Comparison of ENCODE assay signal across 12 cellular contexts in the genomic region with DNA sequence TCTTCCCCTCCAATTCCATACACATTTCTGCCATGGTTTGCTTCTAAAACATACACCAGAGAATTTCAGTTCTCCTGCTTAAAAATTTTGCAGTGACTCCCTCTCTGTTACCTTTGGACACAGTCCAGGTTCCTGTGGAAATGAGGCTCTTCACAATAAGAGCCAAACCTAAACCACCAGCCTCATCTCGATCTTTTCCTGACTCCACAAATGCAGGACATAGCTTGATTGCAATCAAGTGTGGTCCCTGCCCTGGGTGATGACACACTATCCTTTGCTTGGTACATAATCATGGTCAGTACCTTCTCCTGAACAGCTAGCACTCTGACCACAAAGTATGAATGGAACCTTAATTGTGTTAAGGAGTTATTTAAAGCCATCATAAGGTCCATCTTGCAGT.
A peak's percentile ranks its signal among the peaks of the same experiment; 100 is the strongest.
DNase-seq lines count a peak whose midpoint lies in the region; ATAC-seq and TF ChIP-seq lines count a peak whose summit lies in the region.
"Had no signal": no experiment of that assay in that cellular context is flagged by ENCODE, and none has a peak within 500 bp of the region (broad histone marks: within the 10 kb centered on the region; RNA-seq: fewer than 3 reads in every experiment).

No MANE protein-coding gene starts in this region.

- TF ChIP-seq CTCF in 22Rv1 (IDR thresholded peaks at IDR 0.05) (no peak), fibroblast of pulmonary artery (IDR thresholded peaks at IDR 0.05; ENCODE audit: low read length, missing control alignments) (no peak), GM23338 (conservative IDR thresholded peaks at IDR 0.05; ENCODE audit: low read depth in 2 of 2) (no peak), OCI-LY7 (conservative IDR thresholded peaks at IDR 0.05; ENCODE audit: low read length) (no peak)

- H3K27ac Mint-ChIP-seq in GM23338: no peak overlapping the region
- H3K27ac Mint-ChIP-seq: activated naive CD4-positive, alpha-beta T cell treated with anti-CD3 and anti-CD28 coated beads, Interleukin-2, amount 50 U/mL, for 24 hours; B cell had no signal

- no peaks in the 10 kb centered on the region for H3F3A ChIP-seq in GM23338 (replicated peaks; ENCODE audit: low read depth)

- H3K4me2 ChIP-seq in GM23338 (no peak overlapping the region), OCI-LY7 (ENCODE audit: low read length) (no peak overlapping the region)

- POLR2A ChIA-PET in OCI-LY7 (lab: Charles Lee): no interaction called here

- DNase-seq in GM04504 (ENCODE audit: low read depth) (peak; percentile 6), SW480 (ENCODE audit: low spot score) (peak; percentile 21), fibroblast of pulmonary artery (ENCODE audit: low read depth) (peak; percentile 31), GM23338 (ENCODE audit: low spot score) (no peak), OCI-LY7 (ENCODE audit: low spot score) (no peak), SIG-M5 treated with dmso at 0.1 percent for 504 hours (lab: John Stamatoyannopoulos, UW; ENCODE audit: unreplicated experiment) (no peak)
- no peak for DNase-seq in NK-92 treated with Interleukin-12 subunit alpha and Interleukin-12 subunit beta, amount 100 ng/mL, for 24 hours (lab: John Stamatoyannopoulos, UW)

- no peak for ATAC-seq in GM23338

- H4K20me1 ChIP-seq in GM23338 (replicated peaks; ENCODE audit: insufficient read depth) (no peaks in the 10 kb centered on the region), OCI-LY7 (ENCODE audit: insufficient read depth, low read length) (no peaks in the 10 kb centered on the region)

- intact Hi-C loops in OCI-LY7 (cut with micrococcal nuclease; ENCODE audit: unreplicated experiment): no loop called here

- H3K4me3 ChIP-seq in fibroblast of pulmonary artery (replicated peaks; ENCODE audit: low read depth, low read length) (no peak overlapping the region), GM23338 (no peak overlapping the region), OCI-LY7 (ENCODE audit: low read depth, low read length, poor library complexity, severe bottlenecking) (no peak overlapping the region)
- H3K4me3 ChIP-seq: vagina had no signal

- H3K4me1 ChIP-seq in GM23338 (ENCODE audit: insufficient read depth) (no peaks in the 10 kb centered on the region), OCI-LY7 (ENCODE audit: insufficient read depth, low read length, poor library complexity, severe bottlenecking) (no peaks in the 10 kb centered on the region)
- H3K4me1 ChIP-seq: vagina had no signal

- H3K27me3 Mint-ChIP-seq in GM23338 (ENCODE audit: insufficient read depth, low read depth, poor library complexity): peaks cover 2% of the 10 kb centered on the region
- H3K27me3 Mint-ChIP-seq: activated naive CD4-positive, alpha-beta T cell treated with anti-CD3 and anti-CD28 coated beads, Interleukin-2, amount 50 U/mL, for 24 hours; B cell had no signal

- H3K9me2 ChIP-seq in GM23338 (ENCODE audit: insufficient read depth) (0 out of 2 replicates have a peak, but pooled peaks cover 4% of the 10 kb centered on the region), OCI-LY7 (ENCODE audit: insufficient read depth, low read length) (no peaks in the 10 kb centered on the region)

- no peaks in the 10 kb centered on the region for H3K27me3 ChIP-seq in GM23338 (ENCODE audit: insufficient read depth)
- H3K27me3 ChIP-seq: vagina had no signal

- CTCF ChIA-PET in OCI-LY7 (lab: Charles Lee; ENCODE audit: unreplicated experiment): no interaction called here

- peaks cover 7% of the 10 kb centered on the region; the same call in 2 of the 3 replicates for H3K4me1 Mint-ChIP-seq in GM23338
- H3K4me1 Mint-ChIP-seq: activated naive CD4-positive, alpha-beta T cell treated with anti-CD3 and anti-CD28 coated beads, Interleukin-2, amount 50 U/mL, for 24 hours; B cell; neural crest cell had no signal

- H3K9me3 Mint-ChIP-seq in GM23338: no peaks in the 10 kb centered on the region
- H3K9me3 Mint-ChIP-seq: activated naive CD4-positive, alpha-beta T cell treated with anti-CD3 and anti-CD28 coated beads, Interleukin-2, amount 50 U/mL, for 24 hours; neural crest cell had no signal

- peak overlapping the region; percentile 75; the same call in 1 of the 2 replicates for H3K27ac ChIP-seq in 22Rv1
- H3K27ac ChIP-seq in GM23338 (ENCODE audit: low read depth): no peak overlapping the region
- no peak overlapping the region for H3K27ac ChIP-seq in OCI-LY7 (ENCODE audit: low read depth, low read length, poor library complexity, severe bottlenecking)
- H3K27ac ChIP-seq: vagina had no signal

- H3K36me3 Mint-ChIP-seq in GM23338 (ENCODE audit: low read depth): no peaks in the 10 kb centered on the region
- H3K36me3 Mint-ChIP-seq: activated naive CD4-positive, alpha-beta T cell treated with anti-CD3 and anti-CD28 coated beads, Interleukin-2, amount 50 U/mL, for 24 hours had no signal

- H2AFZ ChIP-seq in GM23338 (no peak overlapping the region), OCI-LY7 (ENCODE audit: low read length) (no peak overlapping the region)

- H3K36me3 ChIP-seq in GM23338 (ENCODE audit: insufficient read depth) (no peaks in the 10 kb centered on the region), OCI-LY7 (ENCODE audit: insufficient read depth, low read length) (no peaks in the 10 kb centered on the region)
- H3K36me3 ChIP-seq: vagina had no signal

- no peaks in the 10 kb centered on the region for H3K9me3 ChIP-seq in OCI-LY7 (ENCODE audit: low read length)
- H3K9me3 ChIP-seq: vagina had no signal

- no peak overlapping the region for H3K4me3 Mint-ChIP-seq in GM23338
- H3K4me3 Mint-ChIP-seq: activated naive CD4-positive, alpha-beta T cell treated with anti-CD3 and anti-CD28 coated beads, Interleukin-2, amount 50 U/mL, for 24 hours; B cell; neural crest cell had no signal

- no TSS peak for BruUV-seq in OCI-LY7 (replicated peaks; lab: Mats Ljungman, UMichigan)

- H3K79me2 ChIP-seq in GM23338 (replicated peaks; ENCODE audit: insufficient read depth): no peaks in the 10 kb centered on the region
- no peaks in the 10 kb centered on the region for H3K79me2 ChIP-seq in OCI-LY7 (ENCODE audit: insufficient read depth, low read depth, low read length)

TF ChIP-seq in GM23338, 12 proteins besides CTCF, POLR2A, EP300 and RAD21:
- TF ChIP-seq CREB1 (CRISPR knock-in tag; IDR thresholded peaks at IDR 0.05; ENCODE audit: low read depth): no peak
- TF ChIP-seq, protein P1, sequence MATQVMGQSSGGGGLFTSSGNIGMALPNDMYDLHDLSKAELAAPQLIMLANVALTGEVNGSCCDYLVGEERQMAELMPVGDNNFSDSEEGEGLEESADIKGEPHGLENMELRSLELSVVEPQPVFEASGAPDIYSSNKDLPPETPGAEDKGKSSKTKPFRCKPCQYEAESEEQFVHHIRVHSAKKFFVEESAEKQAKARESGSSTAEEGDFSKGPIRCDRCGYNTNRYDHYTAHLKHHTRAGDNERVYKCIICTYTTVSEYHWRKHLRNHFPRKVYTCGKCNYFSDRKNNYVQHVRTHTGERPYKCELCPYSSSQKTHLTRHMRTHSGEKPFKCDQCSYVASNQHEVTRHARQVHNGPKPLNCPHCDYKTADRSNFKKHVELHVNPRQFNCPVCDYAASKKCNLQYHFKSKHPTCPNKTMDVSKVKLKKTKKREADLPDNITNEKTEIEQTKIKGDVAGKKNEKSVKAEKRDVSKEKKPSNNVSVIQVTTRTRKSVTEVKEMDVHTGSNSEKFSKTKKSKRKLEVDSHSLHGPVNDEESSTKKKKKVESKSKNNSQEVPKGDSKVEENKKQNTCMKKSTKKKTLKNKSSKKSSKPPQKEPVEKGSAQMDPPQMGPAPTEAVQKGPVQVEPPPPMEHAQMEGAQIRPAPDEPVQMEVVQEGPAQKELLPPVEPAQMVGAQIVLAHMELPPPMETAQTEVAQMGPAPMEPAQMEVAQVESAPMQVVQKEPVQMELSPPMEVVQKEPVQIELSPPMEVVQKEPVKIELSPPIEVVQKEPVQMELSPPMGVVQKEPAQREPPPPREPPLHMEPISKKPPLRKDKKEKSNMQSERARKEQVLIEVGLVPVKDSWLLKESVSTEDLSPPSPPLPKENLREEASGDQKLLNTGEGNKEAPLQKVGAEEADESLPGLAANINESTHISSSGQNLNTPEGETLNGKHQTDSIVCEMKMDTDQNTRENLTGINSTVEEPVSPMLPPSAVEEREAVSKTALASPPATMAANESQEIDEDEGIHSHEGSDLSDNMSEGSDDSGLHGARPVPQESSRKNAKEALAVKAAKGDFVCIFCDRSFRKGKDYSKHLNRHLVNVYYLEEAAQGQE (IDR thresholded peaks at IDR 0.05; ENCODE audit: unreplicated experiment): no peak

Comparison
In these comparisons a context has a peak if more than half of its experiments do, and no peak if none do; other contexts are left out.
1. DNase-seq: peak in GM04504 (single experiment), SW480 (single experiment) and fibroblast of pulmonary artery (single experiment); none in NK-92 treated with Interleukin-12 subunit alpha and Interleukin-12 subunit beta, amount 100 ng/mL, for 24 hours (single experiment), GM23338 (single experiment), OCI-LY7 (single experiment) and SIG-M5 treated with dmso at 0.1 percent for 504 hours (single experiment).